Comparison of ENCODE assay signal across 22 cellular contexts in genomic region chr14:57080691-57081090, GRCh38.
"Had no signal": no experiment of that assay in that cellular context is flagged by ENCODE, and none has a peak within 500 bp of the region (broad histone marks: within the 10 kb centered on the region; RNA-seq: fewer than 3 reads in every experiment).

No MANE protein-coding gene starts in this region.

- DNase-seq: effector memory CD8-positive, alpha-beta T cell; esophagus squamous epithelium; foreskin fibroblast; heart left ventricle; hippocampal formation; kidney glomerular epithelial cell; naive thymus-derived CD4-positive, alpha-beta T cell; nephron progenitor cell; psoas muscle; retina; spleen; stimulated activated CD4-positive, alpha-beta T cell treated with anti-CD3 and anti-CD28 coated beads, Interleukin-15, amount 100 ng/mL, for 24 hours; stimulated activated CD4-positive, alpha-beta T cell treated with anti-CD3 and anti-CD28 coated beads, Interleukin-1b, Interleukin-23, amount 100 ng/mL, for 48 hours; stimulated activated CD4-positive, alpha-beta T cell treated with anti-CD3 and anti-CD28 coated beads, Interleukin-4, amount 100 ng/mL, for 24 hours; tibial artery; upper lobe of left lung; uterus had no signal

- H3K9me3 Mint-ChIP-seq: effector memory CD8-positive, alpha-beta T cell; naive thymus-derived CD4-positive, alpha-beta T cell; stimulated activated memory B cell treated with anti-CD40 and anti-IgM and Interleukin-4, amounts not matched to agents 10 μg/mL and 1 μg/mL and 100 μg/mL, for 72 hours; stimulated activated naive CD8-positive, alpha-beta T cell treated with anti-CD3 and anti-CD28 coated beads, Interleukin-15, Interleukin-2, amounts not matched to agents 100 ng/mL and 50 ng/mL, for 24 hours had no signal

- H3K27me3 Mint-ChIP-seq: stimulated activated naive CD8-positive, alpha-beta T cell treated with anti-CD3 and anti-CD28 coated beads, Interleukin-15, Interleukin-2, amounts not matched to agents 100 ng/mL and 50 ng/mL, for 24 hours had no signal

- H3K4me3 ChIP-seq: esophagus squamous epithelium, heart left ventricle, psoas muscle, spleen, tibial artery, upper lobe of left lung, uterus had no signal

- H3K4me1 ChIP-seq: esophagus squamous epithelium, heart left ventricle, psoas muscle, spleen, tibial artery, upper lobe of left lung, uterus had no signal

- H3K4me1 Mint-ChIP-seq: naive thymus-derived CD4-positive, alpha-beta T cell; nephron progenitor cell; stimulated activated memory B cell treated with anti-CD40 and anti-IgM and Interleukin-4, amounts not matched to agents 10 μg/mL and 1 μg/mL and 100 μg/mL, for 72 hours had no signal

- H3K9me3 ChIP-seq: esophagus squamous epithelium, heart left ventricle, neutrophil, psoas muscle, spleen, tibial artery, upper lobe of left lung, uterus had no signal

- H3K27me3 ChIP-seq: neutrophil, tibial artery, upper lobe of left lung, uterus had no signal

- H3K4me3 Mint-ChIP-seq: effector memory CD8-positive, alpha-beta T cell; naive thymus-derived CD4-positive, alpha-beta T cell; nephron progenitor cell; stimulated activated memory B cell treated with anti-CD40 and anti-IgM and Interleukin-4, amounts not matched to agents 10 μg/mL and 1 μg/mL and 100 μg/mL, for 72 hours; stimulated activated naive CD8-positive, alpha-beta T cell treated with anti-CD3 and anti-CD28 coated beads, Interleukin-15, Interleukin-2, amounts not matched to agents 100 ng/mL and 50 ng/mL, for 24 hours had no signal

- ATAC-seq: effector memory CD8-positive, alpha-beta T cell; heart left ventricle; naive thymus-derived CD4-positive, alpha-beta T cell; psoas muscle; sciatic nerve; stimulated activated memory B cell treated with anti-CD40 and anti-IgM and Interleukin-4, amounts not matched to agents 10 μg/mL and 1 μg/mL and 100 μg/mL, for 72 hours had no signal

- H3K36me3 ChIP-seq: esophagus squamous epithelium, heart left ventricle, neutrophil, spleen, tibial artery, upper lobe of left lung, uterus had no signal

- H3K27ac Mint-ChIP-seq: effector memory CD8-positive, alpha-beta T cell; naive thymus-derived CD4-positive, alpha-beta T cell; nephron progenitor cell; stimulated activated memory B cell treated with anti-CD40 and anti-IgM and Interleukin-4, amounts not matched to agents 10 μg/mL and 1 μg/mL and 100 μg/mL, for 72 hours; stimulated activated naive CD8-positive, alpha-beta T cell treated with anti-CD3 and anti-CD28 coated beads, Interleukin-15, Interleukin-2, amounts not matched to agents 100 ng/mL and 50 ng/mL, for 24 hours had no signal

- H3K36me3 Mint-ChIP-seq: naive thymus-derived CD4-positive, alpha-beta T cell; stimulated activated memory B cell treated with anti-CD40 and anti-IgM and Interleukin-4, amounts not matched to agents 10 μg/mL and 1 μg/mL and 100 μg/mL, for 72 hours had no signal

- H3K27ac ChIP-seq: epithelial cell of prostate, esophagus squamous epithelium, heart left ventricle, neutrophil, psoas muscle, spleen, tibial artery, upper lobe of left lung, uterus had no signal
